ENCODE assay signal across 8 cellular contexts in genomic region chr17:48245465-48246033, GRCh38.
DNase-seq lines count a peak whose midpoint lies in the region; ATAC-seq, FAIRE-seq and TF ChIP-seq lines count a peak whose summit lies in the region.
"Not testable (repeated sequence)": the region's sequence is repeated elsewhere in the genome, so short reads cannot be mapped to it uniquely, and the experiment has no call there.

No MANE protein-coding gene starts in this region.

- H3K27ac ChIP-seq in A549 (peak overlapping the region; percentile 65 to 81), HUES6 (ENCODE audit: low read depth, low read length) (peak overlapping the region; percentile 70; the same call in 1 of the 2 replicates), Panc1 (ENCODE audit: low read length) (peak overlapping the region; percentile 84), hepatocyte (peak overlapping the region; percentile 72)

- H3K9me2 ChIP-seq in hepatocyte (replicated peaks; ENCODE audit: insufficient read depth): not testable (repeated sequence)

- not testable (repeated sequence) for H4K20me1 ChIP-seq in hepatocyte (ENCODE audit: insufficient read depth, poor library complexity, severe bottlenecking)

- not testable (repeated sequence) for TF ChIP-seq EP300 in A549 (IDR thresholded peaks at IDR 0.05)

- peaks cover 66% of the 10 kb centered on the region for H3K4me1 Mint-ChIP-seq in Caco-2 (ENCODE audit: low read depth, unreplicated experiment)
- peaks cover 31% of the 10 kb centered on the region for H3K4me1 Mint-ChIP-seq in WTC11
- H3K4me1 Mint-ChIP-seq in central memory CD8-positive, alpha-beta T cell: peaks cover 67% of the 10 kb centered on the region
- H3K4me1 Mint-ChIP-seq in natural killer cell treated with Interleukin-12 subunit alpha and Interleukin-12 subunit beta and Interleukin-15 and Interleukin-18, amount 100 ng/mL, for 72 hours (ENCODE audit: low read depth in 2 of 2): peaks cover 32 to 49% of the 10 kb centered on the region in 2 donors

- not testable (repeated sequence) for H3K4me3 Mint-ChIP-seq in Caco-2 (ENCODE audit: unreplicated experiment); WTC11; central memory CD8-positive, alpha-beta T cell; natural killer cell treated with Interleukin-12 subunit alpha and Interleukin-12 subunit beta and Interleukin-15 and Interleukin-18, amount 100 ng/mL, for 72 hours

- BruUV-seq in Caco-2 (replicated peaks; lab: Mats Ljungman, UMichigan); Panc1 (replicated peaks; lab: Mats Ljungman, UMichigan): not testable (repeated sequence)

- H2AFZ ChIP-seq in hepatocyte: not testable (repeated sequence)

- H3K4me1 ChIP-seq in A549: peaks cover 71% of the 10 kb centered on the region
- H3K4me1 ChIP-seq in Caco-2: peaks cover 76% of the 10 kb centered on the region
- peaks cover 54% of the 10 kb centered on the region for H3K4me1 ChIP-seq in HUES6 (ENCODE audit: control insufficient read depth, insufficient read depth, low read length)
- H3K4me1 ChIP-seq in Panc1 (ENCODE audit: control insufficient read depth, insufficient read depth, low read length): peaks cover 57% of the 10 kb centered on the region
- peaks cover 40% of the 10 kb centered on the region for H3K4me1 ChIP-seq in hepatocyte (ENCODE audit: insufficient read depth)

- intact Hi-C loops in Caco-2 (cut with micrococcal nuclease; ENCODE audit: unreplicated experiment): loop anchor here (2.0 kb wide), 1 partner anchor 45 kb away; no protein-coding TSS in a partner anchor
- intact Hi-C loops in Panc1 (cut with micrococcal nuclease; ENCODE audit: unreplicated experiment): not testable (repeated sequence)

- H3K4me3 ChIP-seq in A549; Caco-2 (ENCODE audit: low read depth, low read length); HUES6 (ENCODE audit: low read depth, low read length); Panc1 (ENCODE audit: low read depth in 2 of 2, low read length in 2 of 2); hepatocyte: not testable (repeated sequence)

- in situ Hi-C loops in Panc1 (cut with HindIII; ENCODE audit: low pct_unique_long_range_greater_than_20kb, low sequenced_read_pairs): not testable (repeated sequence)

- not testable (repeated sequence) for H3K36me3 Mint-ChIP-seq in Caco-2 (ENCODE audit: insufficient read depth, unreplicated experiment); WTC11; central memory CD8-positive, alpha-beta T cell (ENCODE audit: insufficient read depth); natural killer cell treated with Interleukin-12 subunit alpha and Interleukin-12 subunit beta and Interleukin-15 and Interleukin-18, amount 100 ng/mL, for 72 hours

- not testable (repeated sequence) for TF ChIP-seq RAD21 in A549 (conservative IDR thresholded peaks at IDR 0.05 in 1 of 2, IDR thresholded peaks at IDR 0.05 in 1 of 2)

- FAIRE-seq in A549 (lab: Jason Lieb, UNC): not testable (repeated sequence)

- H3K9ac ChIP-seq in HUES6 (ENCODE audit: low read length): peak overlapping the region; percentile 48

- not testable (repeated sequence) for TF ChIP-seq POLR2A in A549 (IDR thresholded peaks at IDR 0.05; ENCODE audit: low read length)

- H3K4me2 ChIP-seq in A549: peak overlapping the region; percentile 59
- H3K4me2 ChIP-seq in hepatocyte: not testable (repeated sequence)

- H3K27me3 ChIP-seq in Caco-2 (replicated peaks; ENCODE audit: control insufficient read depth, insufficient read depth, low read length); HUES6 (ENCODE audit: control insufficient read depth, insufficient read depth, low read length); Panc1 (ENCODE audit: control insufficient read depth, insufficient read depth, low read length); hepatocyte: not testable (repeated sequence)

- H3K36me3 ChIP-seq in Caco-2 (ENCODE audit: control insufficient read depth, insufficient read depth, low read length); HUES6 (ENCODE audit: control insufficient read depth, insufficient read depth, low read length); Panc1 (ENCODE audit: control insufficient read depth, insufficient read depth, low read length); hepatocyte (replicated peaks; ENCODE audit: insufficient read depth, low read depth): not testable (repeated sequence)

- CTCF ChIA-PET in A549 (lab: Yijun Ruan, JAX) (interaction anchor here (1.2 to 15.3 kb wide), 6 partner anchors 16 to 64 kb away, joined by 3 to 217 read pairs (median 4); no protein-coding TSS in a partner anchor), Caco-2 (lab: Charles Lee) (interaction anchor here (2.1 to 6.2 kb wide), 2 partner anchors 14 to 18 kb away, joined by 17 to 88 read pairs; no protein-coding TSS in a partner anchor), WTC11 (lab: Charles Lee) (interaction anchor here (1.6 to 10.1 kb wide), 2 partner anchors 17 kb away, joined by 10 to 83 read pairs; no protein-coding TSS in a partner anchor)
- CTCF ChIA-PET in Panc1 (lab: Charles Lee): not testable (repeated sequence)

- 79% methylated on average over 5 of the region's 5 CpGs for WGBS in A549 (ENCODE audit: missing lambda C conversion rate)
- 93% methylated on average over 5 of the region's 5 CpGs for whole genome bisulfite sequencing in hepatocyte (ENCODE audit: low lambda C conversion rate, missing lambda C conversion rate)

- TF ChIP-seq CTCF in A549 (IDR thresholded peaks at IDR 0.05); Caco-2 (IDR thresholded peaks at IDR 0.05; ENCODE audit: insufficient read depth in 1 of 2, low read depth in 1 of 2, low read length in 1 of 2, severe bottlenecking in 1 of 2, unreplicated experiment in 1 of 2); Panc1 (IDR thresholded peaks at IDR 0.05); WTC11 (IDR thresholded peaks at IDR 0.05); hepatocyte (IDR thresholded peaks at IDR 0.05; ENCODE audit: poor library complexity): not testable (repeated sequence)

- H3K9me3 Mint-ChIP-seq in Caco-2 (ENCODE audit: unreplicated experiment); WTC11; central memory CD8-positive, alpha-beta T cell; natural killer cell treated with Interleukin-12 subunit alpha and Interleukin-12 subunit beta and Interleukin-15 and Interleukin-18, amount 100 ng/mL, for 72 hours: not testable (repeated sequence)

- not testable (repeated sequence) for H3K79me2 ChIP-seq in hepatocyte

- POLR2A ChIA-PET in A549 (lab: Yijun Ruan, JAX); Caco-2 (lab: Charles Lee); Panc1 (lab: Charles Lee): not testable (repeated sequence)
- POLR2A ChIA-PET in WTC11 (lab: Charles Lee): interaction anchor here (0.6 kb wide), 1 partner anchor 138 kb away, joined by 5 read pairs; no protein-coding TSS in a partner anchor

- DNase-seq in A549 (ENCODE audit: low read depth in 1 of 2, low spot score in 1 of 2); Caco-2; Panc1 (ENCODE audit: low read depth, low spot score); WTC11 (ENCODE audit: low spot score); central memory CD8-positive, alpha-beta T cell (ENCODE audit: low spot score in 2 of 2); hepatocyte (ENCODE audit: low spot score); natural killer cell treated with Interleukin-12 subunit alpha and Interleukin-12 subunit beta and Interleukin-15 and Interleukin-18, amount 100 ng/mL, for 72 hours (ENCODE audit: low spot score): not testable (repeated sequence)

- H3K27me3 Mint-ChIP-seq in Caco-2 (ENCODE audit: insufficient read depth, unreplicated experiment); WTC11 (ENCODE audit: low read depth); central memory CD8-positive, alpha-beta T cell; natural killer cell treated with Interleukin-12 subunit alpha and Interleukin-12 subunit beta and Interleukin-15 and Interleukin-18, amount 100 ng/mL, for 72 hours: not testable (repeated sequence)

- not testable (repeated sequence) for ATAC-seq in A549; Panc1; WTC11; central memory CD8-positive, alpha-beta T cell (replicated peaks; ENCODE audit: extremely low read depth, poor library complexity, severe bottlenecking); natural killer cell treated with Interleukin-12 subunit alpha and Interleukin-12 subunit beta and Interleukin-15 and Interleukin-18, amount 100 ng/mL, for 72 hours

- not testable (repeated sequence) for H3K9me3 ChIP-seq in A549; Caco-2; HUES6 (ENCODE audit: control insufficient read depth, insufficient read depth, low read depth, low read length); Panc1 (ENCODE audit: control insufficient read depth, insufficient read depth, low read depth, low read length); hepatocyte (ENCODE audit: low read depth)

- H3K27ac Mint-ChIP-seq in Caco-2 (ENCODE audit: unreplicated experiment): peak overlapping the region; percentile 92
- H3K27ac Mint-ChIP-seq in WTC11: not testable (repeated sequence)
- peak overlapping the region; percentile 56 for H3K27ac Mint-ChIP-seq in central memory CD8-positive, alpha-beta T cell (ENCODE audit: low read depth)
- H3K27ac Mint-ChIP-seq in natural killer cell treated with Interleukin-12 subunit alpha and Interleukin-12 subunit beta and Interleukin-15 and Interleukin-18, amount 100 ng/mL, for 72 hours: peak overlapping the region; percentile 39 to 51

TF ChIP-seq in A549, 52 proteins besides CTCF, POLR2A, EP300 and RAD21 (continues in another document):
- TF ChIP-seq HDAC2 (IDR thresholded peaks at IDR 0.05): peak; percentile 98
- TF ChIP-seq ZNF302 (CRISPR knock-in tag; IDR thresholded peaks at IDR 0.05): 0 out of 2 replicates have a peak, but pooled peaks have one; percentile 47
- peak; percentile 97 for TF ChIP-seq KDM1A (IDR thresholded peaks at IDR 0.05; ENCODE audit: low read depth)

TF ChIP-seq in WTC11, 78 proteins besides CTCF, POLR2A, EP300 and RAD21:
- 0 out of 2 replicates have a peak, but pooled peaks have one; percentile 12 for TF ChIP-seq GTF2I (CRISPR knock-in tag; conservative IDR thresholded peaks at IDR 0.05)
